In genomic region chr3:182315313-182315712, GRCh38 we compare ENCODE assay signal across 30 cellular contexts.
"Had no signal": no experiment of that assay in that cellular context is flagged by ENCODE, and none has a peak within 500 bp of the region (broad histone marks: within the 10 kb centered on the region; RNA-seq: fewer than 3 reads in every experiment).

No MANE protein-coding gene starts in this region.

- H3K27me3 ChIP-seq: body of pancreas, breast epithelium, MG63 had no signal

- H3K27ac ChIP-seq: body of pancreas, breast epithelium, PC-9, RWPE1, VCaP had no signal

- H3K4me1 ChIP-seq: body of pancreas, breast epithelium had no signal

- H3K36me3 ChIP-seq: breast epithelium, MG63 had no signal

- H3K4me3 ChIP-seq: body of pancreas, breast epithelium, K562, MG63, PC-9 had no signal

- H3K9me3 ChIP-seq: MG63 had no signal

- ATAC-seq: activated CD8-positive, alpha-beta T cell treated with anti-CD3 and anti-CD28 coated beads, Interleukin-2, amount 10 ng/mL, durations not matched to agents 7 days and 5 days; body of pancreas; K562; Right ventricle myocardium inferior; SK-N-SH treated with all-trans-retinoic acid at 6 μM for 48 hours; T-cell; T-helper 17 cell had no signal

- DNase-seq: activated B cell treated with CpG ODN at 0.5 μM for 24 hours; activated CD4-positive, alpha-beta T cell treated with anti-CD3 and anti-CD28 coated beads, Interleukin-2, amount 10 ng/mL, durations not matched to agents 7 days and 5 days; activated CD4-positive, alpha-beta T cell treated with anti-CD3 and anti-CD28 coated beads, Interleukin-2, amount 50 U/mL, for 48 hours; activated CD8-positive, alpha-beta T cell treated with anti-CD3 and anti-CD28 coated beads, Interleukin-2, amount 10 ng/mL, durations not matched to agents 7 days and 5 days; activated gamma-delta T cell; activated naive CD4-positive, alpha-beta T cell treated with Interleukin-2 at 50 U/mL for 16 hours; activated naive CD8-positive, alpha-beta T cell treated with anti-CD3 and anti-CD28 coated beads, Interleukin-2, amount 10 ng/mL, durations not matched to agents 7 days and 5 days; activated T-cell treated with anti-CD3 and anti-CD28 coated beads, Interleukin-2, amount 50 U/mL, for 24 hours; amygdala; body of pancreas; MG63; NCI-H1048; NCI-H1105 treated with DMSO at 0.1 percent for 48 hours; NCI-H1436 treated with DMSO at 0.1 percent for 48 hours; NCI-H1694 treated with DMSO at 0.1 percent for 48 hours; NCI-H2029; NCI-H2171; NCI-H510A; NCI-H526; NCI-H748 treated with DMSO at 0.1 percent for 48 hours; PC-9; SIG-M5; T-cell; T-helper 17 cell had no signal

- H3K4me2 ChIP-seq: PC-9 had no signal

- H2AFZ ChIP-seq: PC-9 had no signal
